In the genomic region with DNA sequence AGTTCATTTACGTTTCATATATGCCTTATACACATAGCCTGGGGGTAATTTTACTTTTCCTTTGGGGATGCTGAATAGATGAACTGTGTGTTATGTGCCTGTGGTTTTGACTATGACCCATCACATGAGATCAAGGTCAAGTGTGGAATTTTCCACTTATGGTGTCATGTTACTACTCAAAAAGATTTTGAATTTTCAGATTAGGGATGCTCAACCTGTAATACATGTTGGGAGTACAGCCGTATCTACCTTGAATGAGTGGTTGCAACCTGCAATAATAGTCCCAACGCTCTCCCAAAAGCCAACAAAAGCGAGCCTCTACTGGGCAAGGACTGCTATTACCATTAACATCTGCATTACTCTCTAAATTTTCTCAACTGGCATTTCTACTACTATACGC, we compare ENCODE assay signal across 9 cellular contexts.
DNase-seq lines count a peak whose midpoint lies in the region; ATAC-seq, FAIRE-seq and TF ChIP-seq lines count a peak whose summit lies in the region.
"Had no signal": no experiment of that assay in that cellular context is flagged by ENCODE, and none has a peak within 500 bp of the region (broad histone marks: within the 10 kb centered on the region; RNA-seq: fewer than 3 reads in every experiment).

No MANE protein-coding gene starts in this region.

- 83 to 87% (median 84%) methylated on average over 5 of the region's 5 CpGs for WGBS in small intestine, 3 donors

- H3K9me3 ChIP-seq in OCI-LY7 (ENCODE audit: low read length) = no peaks in the 10 kb centered on the region
- no peaks in the 10 kb centered on the region for H3K9me3 ChIP-seq in small intestine (ENCODE audit: control insufficient read depth, low read depth)

- peaks cover 40% of the 10 kb centered on the region for H3K4me1 Mint-ChIP-seq in activated CD8-positive, alpha-beta T cell treated with anti-CD3 and anti-CD28 coated beads for 36 hours (ENCODE audit: low read depth)
- peaks cover 25% of the 10 kb centered on the region for H3K4me1 Mint-ChIP-seq in activated CD8-positive, alpha-beta T cell treated with anti-CD3 and anti-CD28 coated beads, Interleukin-2, amount 10 ng/mL, durations not matched to agents 7 days and 5 days (ENCODE audit: low read depth)

- H3K36me3 ChIP-seq in OCI-LY7 (ENCODE audit: insufficient read depth, low read length) = peaks cover 87% of the 10 kb centered on the region
- H3K36me3 ChIP-seq in small intestine (ENCODE audit: control insufficient read depth in 2 of 2, insufficient read depth in 2 of 2, low read length in 2 of 2) = peaks cover 12 to 14% of the 10 kb centered on the region in 2 donors

- H2AFZ ChIP-seq in OCI-LY7 (ENCODE audit: low read length) = no peak overlapping the region

- ATAC-seq in activated CD8-positive, alpha-beta T cell treated with anti-CD3 and anti-CD28 coated beads for 36 hours = no peak
- no peak for ATAC-seq in activated CD8-positive, alpha-beta T cell treated with anti-CD3 and anti-CD28 coated beads, Interleukin-2, amount 10 ng/mL, durations not matched to agents 7 days and 5 days
- no peak for ATAC-seq in HG03342 (IDR thresholded peaks at IDR 0.05; ENCODE audit: unreplicated experiment)

- POLR2A ChIA-PET in activated CD8-positive, alpha-beta T cell treated with anti-CD3 and anti-CD28 coated beads for 36 hours (lab: Charles Lee) = interaction anchor here (0.7 kb wide), 1 partner anchor 29 kb away, joined by 3 read pairs; no protein-coding TSS in a partner anchor
- POLR2A ChIA-PET in activated CD8-positive, alpha-beta T cell treated with anti-CD3 and anti-CD28 coated beads, Interleukin-2, amount 10 ng/mL, durations not matched to agents 7 days and 5 days (lab: Charles Lee) = no interaction called here
- POLR2A ChIA-PET in OCI-LY7 (lab: Charles Lee) = interaction anchor here (0.8 to 1.2 kb wide), 2 partner anchors 16 to 26 kb away, joined by 3 read pairs; no protein-coding TSS in a partner anchor

- peaks cover 16% of the 10 kb centered on the region; the same call in 1 of the 2 replicates for H3K79me2 ChIP-seq in OCI-LY7 (ENCODE audit: insufficient read depth, low read depth, low read length)

- H3K27ac ChIP-seq in OCI-LY7 (ENCODE audit: low read depth, low read length, poor library complexity, severe bottlenecking) = no peak overlapping the region
- H3K27ac ChIP-seq in small intestine (ENCODE audit: low read depth in 1 of 2, low read length in 1 of 2) = no peak overlapping the region
- no peak overlapping the region for H3K27ac ChIP-seq in caudate nucleus (ENCODE audit: low read depth, low read length)

- no peak for FAIRE-seq in small intestine (lab: Jason Lieb, UNC)

- H3K4me2 ChIP-seq in OCI-LY7 (ENCODE audit: low read length) = no peak overlapping the region

- H3K4me1 ChIP-seq in OCI-LY7 (ENCODE audit: insufficient read depth, low read length, poor library complexity, severe bottlenecking) = peaks cover 20% of the 10 kb centered on the region
- H3K4me1 ChIP-seq in small intestine (ENCODE audit: control insufficient read depth in 2 of 2, insufficient read depth in 1 of 2, low read depth in 1 of 2, low read length in 1 of 2) = peaks cover 4 to 6% of the 10 kb centered on the region in 2 donors

- TF ChIP-seq CTCF in activated CD8-positive, alpha-beta T cell treated with anti-CD3 and anti-CD28 coated beads for 36 hours (IDR thresholded peaks at IDR 0.05) = peak; percentile 29
- TF ChIP-seq CTCF in OCI-LY7 (conservative IDR thresholded peaks at IDR 0.05; ENCODE audit: low read length) (peak; percentile 51), fibroblast of mammary gland (conservative IDR thresholded peaks at IDR 0.05; ENCODE audit: control insufficient read depth, insufficient read depth, low read depth, low read length) (peak; percentile 40)

- H4K20me1 ChIP-seq in OCI-LY7 (ENCODE audit: insufficient read depth, low read length) = peaks cover 7% of the 10 kb centered on the region; the same call in 1 of the 2 replicates

- no peaks in the 10 kb centered on the region for H3K27me3 ChIP-seq in small intestine (ENCODE audit: control insufficient read depth in 2 of 2, insufficient read depth in 2 of 2, low read length in 2 of 2)

- H3K9me2 ChIP-seq in OCI-LY7 (ENCODE audit: insufficient read depth, low read length) = no peaks in the 10 kb centered on the region

- no peaks in the 10 kb centered on the region for H3K27me3 Mint-ChIP-seq in activated CD8-positive, alpha-beta T cell treated with anti-CD3 and anti-CD28 coated beads for 36 hours
- H3K27me3 Mint-ChIP-seq in activated CD8-positive, alpha-beta T cell treated with anti-CD3 and anti-CD28 coated beads, Interleukin-2, amount 10 ng/mL, durations not matched to agents 7 days and 5 days (ENCODE audit: low read depth) = no peaks in the 10 kb centered on the region

- peaks cover 53% of the 10 kb centered on the region for H3K36me3 Mint-ChIP-seq in activated CD8-positive, alpha-beta T cell treated with anti-CD3 and anti-CD28 coated beads for 36 hours (ENCODE audit: low read depth)
- H3K36me3 Mint-ChIP-seq in activated CD8-positive, alpha-beta T cell treated with anti-CD3 and anti-CD28 coated beads, Interleukin-2, amount 10 ng/mL, durations not matched to agents 7 days and 5 days (ENCODE audit: low read depth) = peaks cover 57% of the 10 kb centered on the region

- no TSS peak for BruUV-seq in OCI-LY7 (replicated peaks; lab: Mats Ljungman, UMichigan)

- H3K4me3 Mint-ChIP-seq in activated CD8-positive, alpha-beta T cell treated with anti-CD3 and anti-CD28 coated beads for 36 hours = no peak overlapping the region
- no peak overlapping the region for H3K4me3 Mint-ChIP-seq in activated CD8-positive, alpha-beta T cell treated with anti-CD3 and anti-CD28 coated beads, Interleukin-2, amount 10 ng/mL, durations not matched to agents 7 days and 5 days

- H3K9me3 Mint-ChIP-seq in activated CD8-positive, alpha-beta T cell treated with anti-CD3 and anti-CD28 coated beads for 36 hours = no peaks in the 10 kb centered on the region
- no peaks in the 10 kb centered on the region for H3K9me3 Mint-ChIP-seq in activated CD8-positive, alpha-beta T cell treated with anti-CD3 and anti-CD28 coated beads, Interleukin-2, amount 10 ng/mL, durations not matched to agents 7 days and 5 days (ENCODE audit: insufficient read depth)

- intact Hi-C loops in activated CD8-positive, alpha-beta T cell treated with anti-CD3 and anti-CD28 coated beads for 36 hours (cut with micrococcal nuclease) = no loop called here
- intact Hi-C loops in OCI-LY7 (cut with micrococcal nuclease; ENCODE audit: unreplicated experiment) = no loop called here

- H3K27ac Mint-ChIP-seq in activated CD8-positive, alpha-beta T cell treated with anti-CD3 and anti-CD28 coated beads for 36 hours = peak overlapping the region; percentile 85
- H3K27ac Mint-ChIP-seq in activated CD8-positive, alpha-beta T cell treated with anti-CD3 and anti-CD28 coated beads, Interleukin-2, amount 10 ng/mL, durations not matched to agents 7 days and 5 days = no peak overlapping the region

- CTCF ChIA-PET in activated CD8-positive, alpha-beta T cell treated with anti-CD3 and anti-CD28 coated beads for 36 hours (lab: Charles Lee) = interaction anchor here (1.1 to 1.4 kb wide), 2 partner anchors 9 to 19 kb away, joined by 3 to 4 read pairs; no protein-coding TSS in a partner anchor
- CTCF ChIA-PET in activated CD8-positive, alpha-beta T cell treated with anti-CD3 and anti-CD28 coated beads, Interleukin-2, amount 10 ng/mL, durations not matched to agents 7 days and 5 days (lab: Charles Lee) = interaction anchor here (0.6 to 0.8 kb wide), 2 partner anchors 13 to 207 kb away, joined by 3 read pairs; no protein-coding TSS in a partner anchor
- CTCF ChIA-PET in OCI-LY7 (lab: Charles Lee; ENCODE audit: unreplicated experiment) = no interaction called here

- DNase-seq in activated CD8-positive, alpha-beta T cell treated with anti-CD3 and anti-CD28 coated beads for 36 hours = no peak
- DNase-seq in activated CD8-positive, alpha-beta T cell treated with anti-CD3 and anti-CD28 coated beads, Interleukin-2, amount 10 ng/mL, durations not matched to agents 7 days and 5 days = no peak
- DNase-seq in OCI-LY7 (ENCODE audit: low spot score) (no peak), fibroblast of mammary gland (ENCODE audit: low read depth) (peak; percentile 55), small intestine (peak; percentile 10), caudate nucleus (lab: John Stamatoyannopoulos, UW) (no peak)
- no peak for DNase-seq in stimulated activated CD4-positive, alpha-beta T cell treated with anti-CD3 and anti-CD28 coated beads, Interleukin-4, amount 100 ng/mL, for 1 hour
- DNase-seq: stimulated activated naive CD4-positive, alpha-beta T cell had no signal

- H3K4me3 ChIP-seq in OCI-LY7 (ENCODE audit: low read depth, low read length, poor library complexity, severe bottlenecking) (no peak overlapping the region), fibroblast of mammary gland (ENCODE audit: control insufficient read depth, low read depth, low read length) (no peak overlapping the region), small intestine (ENCODE audit: low read depth in 1 of 2, low read length in 2 of 2) (no peak overlapping the region)

Comparison
In these comparisons a context has a peak if more than half of its experiments do, and no peak if none do; other contexts are left out.
1. DNase-seq: peak in fibroblast of mammary gland (single experiment) and small intestine (single experiment); none in activated CD8-positive, alpha-beta T cell treated with anti-CD3 and anti-CD28 coated beads for 36 hours (single experiment), activated CD8-positive, alpha-beta T cell treated with anti-CD3 and anti-CD28 coated beads, Interleukin-2, amount 10 ng/mL, durations not matched to agents 7 days and 5 days (single experiment), OCI-LY7 (single experiment), stimulated activated CD4-positive, alpha-beta T cell treated with anti-CD3 and anti-CD28 coated beads, Interleukin-4, amount 100 ng/mL, for 1 hour (single experiment) and caudate nucleus (0 of 61).
2. Peak in every context shown above with its lines, with median percentiles within 50 percentile points of each other: CTCF ChIP-seq.